12 cellular contexts compared by ENCODE assay signal in genomic region chr2:38095655-38095995, GRCh38. TPM values are rescaled to one million over a fixed set of nuclear protein-coding genes. Genes with fewer than 3 reads are reported as not detected.
DNase-seq lines count a peak whose midpoint lies in the region; ATAC-seq and TF ChIP-seq lines count a peak whose summit lies in the region.
"Had no signal": no experiment of that assay in that cellular context is flagged by ENCODE, and none has a peak within 500 bp of the region (broad histone marks: within the 10 kb centered on the region; RNA-seq: fewer than 3 reads in every experiment).

No MANE protein-coding gene starts in this region.

- H3K79me2 ChIP-seq in PC-9 (ENCODE audit: low read depth) = peaks cover 15% of the 10 kb centered on the region

- H3K9me3 ChIP-seq in HEK293 (ENCODE audit: control insufficient read depth, insufficient read depth, low read depth, low read length) (no peaks in the 10 kb centered on the region), PC-9 (ENCODE audit: insufficient read depth, low read depth) (no peaks in the 10 kb centered on the region)

- H3K27ac ChIP-seq in HEK293 (ENCODE audit: extremely low read depth, low read depth, low read length) (peak overlapping the region; percentile 86), PC-9 (peak overlapping the region; percentile 97), skin epidermis (peak overlapping the region in 16 of 21 experiments; percentile 7 to 83 (median 53))

- H3K27me3 ChIP-seq in PC-9 (ENCODE audit: insufficient read depth, low read depth) = no peaks in the 10 kb centered on the region

- TSS peak; percentile 85 for BruUV-seq in PC-9 (replicated peaks; lab: Mats Ljungman, UMichigan)

- CTCF ChIA-PET in HEK293 (lab: Yijun Ruan, JAX) (interaction anchor here (0.5 to 2.2 kb wide), 4 partner anchors 18 to 928 kb away, joined by 3 to 12 read pairs (median 5); no protein-coding TSS in a partner anchor), PC-9 (lab: Charles Lee) (interaction anchor here (1.7 kb wide), 1 partner anchor 20 kb away, joined by 15 read pairs; the partner anchor contains the start of gene CYP1B1)

- POLR2A ChIA-PET in HEK293 (lab: Yijun Ruan, JAX) (interaction anchor here (0.7 to 2.0 kb wide), 5 partner anchors 18 to 656 kb away, joined by 3 to 18 read pairs (median 6); partner anchors contain the start of genes CYP1B1 and SRSF7), PC-9 (lab: Charles Lee; ENCODE audit: unreplicated experiment) (interaction anchor here (0.6 to 1.2 kb wide), 4 partner anchors 11 to 372 kb away, joined by 3 to 19 read pairs (median 4); no protein-coding TSS in a partner anchor)

- peaks cover 47% of the 10 kb centered on the region for H3K4me1 ChIP-seq in HEK293 (ENCODE audit: control insufficient read depth, insufficient read depth, low read length)
- peaks cover 92% of the 10 kb centered on the region for H3K4me1 ChIP-seq in PC-9 (replicated peaks; ENCODE audit: insufficient read depth)

- H3K4me3 ChIP-seq in HEK293 (ENCODE audit: low read depth, low read length) = no peak overlapping the region
- peak overlapping the region; percentile 24; the same call in 1 of the 2 replicates for H3K4me3 ChIP-seq in PC-9
- H3K4me3 ChIP-seq in skin epidermis = no peak overlapping the region

- H2AFZ ChIP-seq in PC-9 = 0 out of 2 replicates have a peak overlapping the region, but pooled peaks have one; percentile 39

- H3K36me3 ChIP-seq in HEK293 (ENCODE audit: control insufficient read depth in 2 of 2, insufficient read depth in 1 of 2, low read length in 2 of 2) = no peaks in the 10 kb centered on the region
- H3K36me3 ChIP-seq in PC-9 (ENCODE audit: low read depth) = no peaks in the 10 kb centered on the region

- H3K4me2 ChIP-seq in PC-9 = peak overlapping the region; percentile 73

- no peaks in the 10 kb centered on the region for H4K20me1 ChIP-seq in PC-9 (ENCODE audit: insufficient read depth)

- H3F3A ChIP-seq in PC-9 (ENCODE audit: insufficient read depth, low read depth) = peaks cover 63% of the 10 kb centered on the region

- intact Hi-C loops in PC-9 (cut with micrococcal nuclease; ENCODE audit: unreplicated experiment) = loop anchor here (10.0 kb wide), 1 partner anchor 279 kb away; the partner anchor contains the start of gene ATL2

- DNase-seq in PC-9 (peak in 1 of 2 experiments; percentile 40), cerebellar cortex (ENCODE audit: low spot score) (no peak)
- no peak for DNase-seq in stimulated activated CD4-positive, alpha-beta T cell treated with anti-CD3 and anti-CD28 coated beads, Interleukin-15, amount 100 ng/mL, for 24 hours
- DNase-seq: activated T-cell treated with anti-CD3 and anti-CD28 coated beads, Interleukin-2, amount 50 U/mL, for 24 hours; dorsolateral prefrontal cortex; H9; NCI-H2029 treated with DMSO at 0.1 percent for 48 hours had no signal

- TF ChIP-seq CTCF in HEK293 (tag by site-specific recombination; IDR thresholded peaks at IDR 0.05) (no peak), PC-9 (conservative IDR thresholded peaks at IDR 0.05) (no peak)

- H3K9me2 ChIP-seq in PC-9 (ENCODE audit: insufficient read depth) = no peaks in the 10 kb centered on the region

- ATAC-seq in esophagus mucosa = peak; percentile 14
- ATAC-seq in GM18907 (IDR thresholded peaks at IDR 0.05; ENCODE audit: unreplicated experiment) = no peak

TF ChIP-seq in HEK293, 187 proteins besides CTCF, POLR2A, EP300 and RAD21:
- TF ChIP-seq ZNF555 (tag by site-specific recombination; conservative IDR thresholded peaks at IDR 0.05) (no peak), ZSCAN30 (tag by site-specific recombination; IDR thresholded peaks at IDR 0.05) (peak; percentile 32; the same call in 1 of the 2 replicates), ZBTB17 (tag by site-specific recombination; IDR thresholded peaks at IDR 0.05) (peak; percentile 39; the same call in 1 of the 2 replicates), ZNF449 (tag by site-specific recombination; IDR thresholded peaks at IDR 0.05) (no peak), ZNF202 (tag by site-specific recombination; IDR thresholded peaks at IDR 0.05; ENCODE audit: borderline replicate concordance) (no peak), PRDM6 (tag by site-specific recombination; IDR thresholded peaks at IDR 0.05) (no peak), ZBTB49 (tag by site-specific recombination; IDR thresholded peaks at IDR 0.05; ENCODE audit: low read depth) (no peak), ZNF311 (tag by site-specific recombination; IDR thresholded peaks at IDR 0.05; ENCODE audit: borderline replicate concordance) (no peak), ZBTB48 (tag by site-specific recombination; IDR thresholded peaks at IDR 0.05) (peak; percentile 91; the same call in 1 of the 2 replicates), ZNF404 (tag by site-specific recombination; IDR thresholded peaks at IDR 0.05) (no peak), ZBTB20 (tag by site-specific recombination; IDR thresholded peaks at IDR 0.05) (0 out of 2 replicates have a peak, but pooled peaks have one; percentile 41), ZNF398 (tag by site-specific recombination; IDR thresholded peaks at IDR 0.05) (peak; percentile 74; the same call in 1 of the 2 replicates), MZF1 (tag by site-specific recombination; IDR thresholded peaks at IDR 0.05; ENCODE audit: borderline replicate concordance) (peak; percentile 64; the same call in 1 of the 2 replicates), IKZF3 (tag by site-specific recombination; IDR thresholded peaks at IDR 0.05) (peak; percentile 43; the same call in 1 of the 2 replicates)

RNA-seq across cellular contexts. Expression of gene CYP1B1, which starts 19.7 kb away (rescaled TPM):
- total RNA-seq in PC-9 (2021) (36.3 and 39.4 TPM in 2 replicates), esophagus mucosa (2.0 TPM)
- total RNA-seq: CD4-positive, CD25-positive, alpha-beta regulatory T cell had no signal

Comparison
In these comparisons a context has a peak if more than half of its experiments do, and no peak if none do; other contexts are left out.
1. RNA of gene CYP1B1, which starts 19.7 kb away (total RNA-seq): 36.3 to 39.4 TPM in PC-9; 2.0 TPM in esophagus mucosa (single experiment); every median in the first group is over 10 times any median in the second.
2. Peak in every context shown above with its lines, with median percentiles within 50 percentile points of each other: H3K27ac ChIP-seq.